In genomic region chr4:114636192-114636935, GRCh38 we compare ENCODE assay signal across 1 cellular context.
TF ChIP-seq lines count a peak whose summit lies in the region.

No MANE protein-coding gene starts in this region.

TF ChIP-seq in GM23338, 12 proteins besides CTCF, POLR2A, EP300 and RAD21 (continued from another document):
- TF ChIP-seq ZNF462 (CRISPR knock-in tag; IDR thresholded peaks at IDR 0.05) (no peak), ZNF114 (CRISPR knock-in tag; IDR thresholded peaks at IDR 0.05) (no peak)
